In genomic region chr2:64019083-64019974, GRCh38 we compare ENCODE assay signal across 8 cellular contexts. TPM values are rescaled to one million over a fixed set of nuclear protein-coding genes. Genes with fewer than 3 reads are reported as not detected.
DNase-seq lines count a peak whose midpoint lies in the region; TF ChIP-seq lines count a peak whose summit lies in the region.

A gene with protein sequence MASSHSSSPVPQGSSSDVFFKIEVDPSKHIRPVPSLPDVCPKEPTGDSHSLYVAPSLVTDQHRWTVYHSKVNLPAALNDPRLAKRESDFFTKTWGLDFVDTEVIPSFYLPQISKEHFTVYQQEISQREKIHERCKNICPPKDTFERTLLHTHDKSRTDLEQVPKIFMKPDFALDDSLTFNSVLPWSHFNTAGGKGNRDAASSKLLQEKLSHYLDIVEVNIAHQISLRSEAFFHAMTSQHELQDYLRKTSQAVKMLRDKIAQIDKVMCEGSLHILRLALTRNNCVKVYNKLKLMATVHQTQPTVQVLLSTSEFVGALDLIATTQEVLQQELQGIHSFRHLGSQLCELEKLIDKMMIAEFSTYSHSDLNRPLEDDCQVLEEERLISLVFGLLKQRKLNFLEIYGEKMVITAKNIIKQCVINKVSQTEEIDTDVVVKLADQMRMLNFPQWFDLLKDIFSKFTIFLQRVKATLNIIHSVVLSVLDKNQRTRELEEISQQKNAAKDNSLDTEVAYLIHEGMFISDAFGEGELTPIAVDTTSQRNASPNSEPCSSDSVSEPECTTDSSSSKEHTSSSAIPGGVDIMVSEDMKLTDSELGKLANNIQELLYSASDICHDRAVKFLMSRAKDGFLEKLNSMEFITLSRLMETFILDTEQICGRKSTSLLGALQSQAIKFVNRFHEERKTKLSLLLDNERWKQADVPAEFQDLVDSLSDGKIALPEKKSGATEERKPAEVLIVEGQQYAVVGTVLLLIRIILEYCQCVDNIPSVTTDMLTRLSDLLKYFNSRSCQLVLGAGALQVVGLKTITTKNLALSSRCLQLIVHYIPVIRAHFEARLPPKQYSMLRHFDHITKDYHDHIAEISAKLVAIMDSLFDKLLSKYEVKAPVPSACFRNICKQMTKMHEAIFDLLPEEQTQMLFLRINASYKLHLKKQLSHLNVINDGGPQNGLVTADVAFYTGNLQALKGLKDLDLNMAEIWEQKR (minus strand): TSS chr2:64019428. CDS start chr2:63983999, 35,429 bp downstream.

- 6% methylated on average over 3 of the region's 77 CpGs for WGBS in mammary epithelial cell (ENCODE audit: low coverage, missing lambda C conversion rate)

- no peaks in the 10 kb centered on the region; the same call in 1 of the 2 replicates for H3K36me3 ChIP-seq in MG63
- peaks cover 3% of the 10 kb centered on the region for H3K36me3 ChIP-seq in mammary epithelial cell (ENCODE audit: insufficient read depth, low read length)

- peak within 1 kb of the TSS; percentile 88 for H3K9ac ChIP-seq in mammary epithelial cell (ENCODE audit: insufficient read depth, low read length)

- peak within 1 kb of the TSS; percentile 73 for H3K4me3 ChIP-seq in MG63
- peak within 1 kb of the TSS; percentile 63 to 92 (median 63) for H3K4me3 ChIP-seq in mammary epithelial cell (replicated peaks in 1 of 3; ENCODE audit: insufficient read depth in 1 of 3, low read depth in 2 of 3, low read length in 3 of 3)

- H3K27me3 ChIP-seq in MG63 (no peaks in the 10 kb centered on the region), mammary epithelial cell (ENCODE audit: insufficient read depth, low read length) (no peaks in the 10 kb centered on the region)

- H3K27ac Mint-ChIP-seq in immature natural killer cell, result peak within 1 kb of the TSS; percentile 87 to 97 (median 94)

- no peaks in the 10 kb centered on the region for H3K9me3 Mint-ChIP-seq in immature natural killer cell

- peak within 1 kb of the TSS; percentile 100 for H2AFZ ChIP-seq in mammary epithelial cell (ENCODE audit: low read depth, low read length)

- TF ChIP-seq CTCF in GM10248 (IDR thresholded peaks at IDR 0.05; ENCODE audit: control extremely low read depth, extremely low read depth, low read depth, missing control alignments), result no peak
- no peak for TF ChIP-seq CTCF in VCaP (conservative IDR thresholded peaks at IDR 0.05)
- peak in 1 of 2 donors; percentile 0 for TF ChIP-seq CTCF in mammary epithelial cell (conservative IDR thresholded peaks at IDR 0.05 in 1 of 2, IDR thresholded peaks at IDR 0.05 in 1 of 2; ENCODE audit: extremely low read depth in 1 of 2, insufficient read depth in 1 of 2, low read depth in 1 of 2, low read length in 2 of 2)

- CTCF ChIA-PET in GM10248 (lab: Yijun Ruan, JAX) (interaction anchor here (0.8 to 1.5 kb wide), 3 partner anchors 8 to 30 kb away, joined by 3 to 4 read pairs (median 4); no protein-coding TSS in a partner anchor), mammary epithelial cell (lab: Charles Lee; ENCODE audit: low non-redundant PET) (interaction anchor here (0.6 to 0.7 kb wide), 2 partner anchors 255 to 340 kb away, joined by 3 to 29 read pairs; no protein-coding TSS in a partner anchor)

- H3K27ac ChIP-seq in VCaP (peak within 1 kb of the TSS; percentile 97), mammary epithelial cell (ENCODE audit: insufficient read depth, low read depth, low read length) (peak within 1 kb of the TSS; percentile 88)

- peaks cover 0 to 4% (median 0%) of the 10 kb centered on the region in 3 donors for H3K36me3 Mint-ChIP-seq in immature natural killer cell

- DNase-seq in GM10248 (ENCODE audit: extremely low spot score), result peak; percentile 78
- DNase-seq in H4 (ENCODE audit: low spot score), result peak; percentile 12
- DNase-seq in MG63, result peak; percentile 68
- peak; percentile 49 for DNase-seq in mammary epithelial cell
- DNase-seq in immature natural killer cell, result peak; percentile 67 to 70 (median 68)
- DNase-seq in smooth muscle cell of the brain vasculature (ENCODE audit: low read depth, low spot score), result peak; percentile 29
- no peak for DNase-seq in NCI-H2107 (lab: John Stamatoyannopoulos, UW)

- H3K4me1 Mint-ChIP-seq in immature natural killer cell, result peaks cover 35 to 49% of the 10 kb centered on the region in 2 donors

- TSS peak; percentile 21 for BruUV-seq in mammary epithelial cell (replicated peaks; lab: Mats Ljungman, UMichigan)

- peak within 1 kb of the TSS; percentile 80 for H3K4me2 ChIP-seq in mammary epithelial cell (ENCODE audit: insufficient read depth, low read depth, low read length)

- POLR2A ChIA-PET in GM10248 (lab: Yijun Ruan, JAX), result interaction anchor here (0.6 kb wide), 1 partner anchor 989 kb away, joined by 3 read pairs; no protein-coding TSS in a partner anchor

- dilution Hi-C loops in mammary epithelial cell (cut with HindIII; ENCODE audit: low sequenced_read_pairs), result no loop called here

- peaks cover 47% of the 10 kb centered on the region for H3K79me2 ChIP-seq in mammary epithelial cell (ENCODE audit: insufficient read depth, low read length)

- H3K4me3 Mint-ChIP-seq in immature natural killer cell, result peak within 1 kb of the TSS; percentile 94 to 99 (median 97)

- no peaks in the 10 kb centered on the region for H4K20me1 ChIP-seq in mammary epithelial cell (ENCODE audit: insufficient read depth, low read length)

- H3K9me3 ChIP-seq in MG63 (no peaks in the 10 kb centered on the region), mammary epithelial cell (replicated peaks; ENCODE audit: insufficient read depth, low read length) (no peaks in the 10 kb centered on the region)

- peaks cover 3 to 14% (median 10%) of the 10 kb centered on the region in 3 donors for H3K27me3 Mint-ChIP-seq in immature natural killer cell (ENCODE audit: low read depth in 3 of 3)

- H3K4me1 ChIP-seq in mammary epithelial cell (ENCODE audit: insufficient read depth, low read length), result peaks cover 10% of the 10 kb centered on the region

- intact Hi-C loops in mammary epithelial cell (cut with micrococcal nuclease), result loop anchor here (10.0 kb wide), 1 partner anchor 325 kb away; no protein-coding TSS in a partner anchor

- in situ Hi-C loops in mammary epithelial cell (cut with MboI; ENCODE audit: low sequenced_read_pairs in 2 of 2), result no loop called here

RNA-seq across cellular contexts. Expression of the gene that starts here (rescaled TPM):
- 14.1 and 14.6 TPM in 2 replicates for total RNA-seq in H4 (2014; rRNA removed; shearing (Covaris generic))
- total RNA-seq in MG63 (2014; rRNA removed; shearing (Covaris generic); ENCODE audit: low replicate concordance), result 14.6 and 19.1 TPM in 2 replicates
- total RNA-seq in mammary epithelial cell, result 10 to 100 TPM; 12.3 to 15.3 TPM
- 5.9 TPM for polyA plus RNA-seq in mammary epithelial cell
- 13.4 TPM for polyA minus RNA-seq in mammary epithelial cell
- polyA plus RNA-seq in immature natural killer cell, result 1 to 10 TPM; 2.3 to 8.1 (median 5.8) TPM
